Comparison of ENCODE assay signal across 1 cellular context in the genomic region with DNA sequence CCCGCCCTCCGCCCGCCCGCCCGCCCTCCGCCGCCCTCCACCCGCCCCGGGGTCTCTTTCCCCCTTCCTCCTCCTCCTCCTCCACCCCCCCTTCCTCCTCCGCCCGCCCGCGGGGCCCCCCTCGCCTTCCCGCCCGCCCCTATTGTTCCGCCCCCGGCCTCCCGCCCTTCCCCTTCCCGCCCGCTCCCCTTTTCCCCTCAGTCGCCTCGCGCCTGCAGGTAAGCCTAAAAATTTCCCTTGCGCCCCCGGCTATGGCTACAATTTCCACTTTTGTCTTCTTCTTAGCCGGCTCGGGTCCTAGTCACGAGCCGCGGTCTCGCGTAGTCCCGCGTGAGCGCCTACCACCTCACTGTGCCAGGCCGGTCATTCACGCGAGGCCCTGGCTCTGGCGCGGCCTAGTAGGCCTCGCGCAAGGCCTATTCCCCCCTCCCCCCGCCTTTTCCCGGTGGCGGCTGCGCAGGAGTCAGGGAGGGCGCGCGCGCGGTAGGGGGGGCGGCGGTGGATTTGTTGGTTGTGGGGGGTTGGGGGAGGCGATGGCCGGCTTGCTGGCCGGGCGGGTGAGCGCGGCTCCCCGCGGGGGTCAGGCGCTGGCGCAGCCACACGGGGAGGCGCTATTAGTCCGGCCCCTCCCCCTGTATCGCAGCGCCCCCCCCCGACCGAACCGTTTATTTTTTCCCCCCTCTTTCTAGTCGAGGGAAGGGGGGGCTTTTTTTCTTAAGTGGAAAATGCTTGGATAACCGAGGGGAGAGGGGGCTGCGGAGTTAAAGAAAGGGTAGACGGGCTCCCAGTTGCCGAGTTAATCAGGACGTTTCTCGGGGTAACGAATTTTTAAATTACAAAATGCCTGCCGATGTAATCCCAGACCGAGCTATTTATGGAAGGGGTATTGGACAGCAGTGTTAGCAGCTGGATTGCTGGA.
TF ChIP-seq lines count a peak whose summit lies in the region.

No MANE protein-coding gene starts in this region.

TF ChIP-seq in HepG2, 621 proteins besides CTCF, POLR2A, EP300 and RAD21 (continued from another document and continues in another):
- TF ChIP-seq, protein P1, sequence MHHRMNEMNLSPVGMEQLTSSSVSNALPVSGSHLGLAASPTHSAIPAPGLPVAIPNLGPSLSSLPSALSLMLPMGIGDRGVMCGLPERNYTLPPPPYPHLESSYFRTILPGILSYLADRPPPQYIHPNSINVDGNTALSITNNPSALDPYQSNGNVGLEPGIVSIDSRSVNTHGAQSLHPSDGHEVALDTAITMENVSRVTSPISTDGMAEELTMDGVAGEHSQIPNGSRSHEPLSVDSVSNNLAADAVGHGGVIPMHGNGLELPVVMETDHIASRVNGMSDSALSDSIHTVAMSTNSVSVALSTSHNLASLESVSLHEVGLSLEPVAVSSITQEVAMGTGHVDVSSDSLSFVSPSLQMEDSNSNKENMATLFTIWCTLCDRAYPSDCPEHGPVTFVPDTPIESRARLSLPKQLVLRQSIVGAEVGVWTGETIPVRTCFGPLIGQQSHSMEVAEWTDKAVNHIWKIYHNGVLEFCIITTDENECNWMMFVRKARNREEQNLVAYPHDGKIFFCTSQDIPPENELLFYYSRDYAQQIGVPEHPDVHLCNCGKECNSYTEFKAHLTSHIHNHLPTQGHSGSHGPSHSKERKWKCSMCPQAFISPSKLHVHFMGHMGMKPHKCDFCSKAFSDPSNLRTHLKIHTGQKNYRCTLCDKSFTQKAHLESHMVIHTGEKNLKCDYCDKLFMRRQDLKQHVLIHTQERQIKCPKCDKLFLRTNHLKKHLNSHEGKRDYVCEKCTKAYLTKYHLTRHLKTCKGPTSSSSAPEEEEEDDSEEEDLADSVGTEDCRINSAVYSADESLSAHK (CRISPR knock-in tag; IDR thresholded peaks at IDR 0.05; ENCODE audit: borderline replicate concordance), result no peak
- TF ChIP-seq SYNCRIP (IDR thresholded peaks at IDR 0.05; ENCODE audit: insufficient read depth, low read depth, low read length) (no peak), CC2D1A (CRISPR knock-in tag; IDR thresholded peaks at IDR 0.05) (no peak), ZNF282 (IDR thresholded peaks at IDR 0.05; ENCODE audit: partially characterized antibody) (no peak), ARID2 (CRISPR knock-in tag; IDR thresholded peaks at IDR 0.05; ENCODE audit: borderline replicate concordance) (no peak), ZFP1 (CRISPR knock-in tag; IDR thresholded peaks at IDR 0.05) (no peak), ZNF496 (CRISPR knock-in tag; IDR thresholded peaks at IDR 0.05; ENCODE audit: insufficient replicate concordance) (no peak), ZNF274 (CRISPR knock-in tag; IDR thresholded peaks at IDR 0.05) (no peak; the same call in 1 of the 2 replicates), ZNF792 (CRISPR knock-in tag; IDR thresholded peaks at IDR 0.05) (no peak), AKAP8 (CRISPR knock-in tag; IDR thresholded peaks at IDR 0.05) (no peak), TCF12 (IDR thresholded peaks at IDR 0.05) (no peak), TCF12 (CRISPR knock-in tag; IDR thresholded peaks at IDR 0.05) (no peak), PHB2 (IDR thresholded peaks at IDR 0.05; ENCODE audit: partially characterized antibody) (no peak), ATM (IDR thresholded peaks at IDR 0.05; ENCODE audit: borderline replicate concordance) (no peak), KAT8 (CRISPR knock-in tag; IDR thresholded peaks at IDR 0.05) (no peak), ZNF446 (CRISPR knock-in tag; IDR thresholded peaks at IDR 0.05) (0 out of 2 replicates have a peak, but pooled peaks have one; percentile 47), ZNF878 (CRISPR knock-in tag; IDR thresholded peaks at IDR 0.05) (no peak), ZNF564 (CRISPR knock-in tag; IDR thresholded peaks at IDR 0.05) (no peak), NFIB (CRISPR knock-in tag; IDR thresholded peaks at IDR 0.05; ENCODE audit: borderline replicate concordance) (no peak), TBP (CRISPR knock-in tag; IDR thresholded peaks at IDR 0.05) (no peak), TOE1 (CRISPR knock-in tag; IDR thresholded peaks at IDR 0.05) (no peak), MIER3 (CRISPR knock-in tag; IDR thresholded peaks at IDR 0.05; ENCODE audit: borderline replicate concordance) (no peak)
- TF ChIP-seq, protein P2, sequence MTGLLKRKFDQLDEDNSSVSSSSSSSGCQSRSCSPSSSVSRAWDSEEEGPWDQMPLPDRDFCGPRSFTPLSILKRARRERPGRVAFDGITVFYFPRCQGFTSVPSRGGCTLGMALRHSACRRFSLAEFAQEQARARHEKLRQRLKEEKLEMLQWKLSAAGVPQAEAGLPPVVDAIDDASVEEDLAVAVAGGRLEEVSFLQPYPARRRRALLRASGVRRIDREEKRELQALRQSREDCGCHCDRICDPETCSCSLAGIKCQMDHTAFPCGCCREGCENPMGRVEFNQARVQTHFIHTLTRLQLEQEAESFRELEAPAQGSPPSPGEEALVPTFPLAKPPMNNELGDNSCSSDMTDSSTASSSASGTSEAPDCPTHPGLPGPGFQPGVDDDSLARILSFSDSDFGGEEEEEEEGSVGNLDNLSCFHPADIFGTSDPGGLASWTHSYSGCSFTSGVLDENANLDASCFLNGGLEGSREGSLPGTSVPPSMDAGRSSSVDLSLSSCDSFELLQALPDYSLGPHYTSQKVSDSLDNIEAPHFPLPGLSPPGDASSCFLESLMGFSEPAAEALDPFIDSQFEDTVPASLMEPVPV (CRISPR knock-in tag; IDR thresholded peaks at IDR 0.05), result peak; percentile 77; the same call in 1 of the 2 replicates
- TF ChIP-seq, protein P3, sequence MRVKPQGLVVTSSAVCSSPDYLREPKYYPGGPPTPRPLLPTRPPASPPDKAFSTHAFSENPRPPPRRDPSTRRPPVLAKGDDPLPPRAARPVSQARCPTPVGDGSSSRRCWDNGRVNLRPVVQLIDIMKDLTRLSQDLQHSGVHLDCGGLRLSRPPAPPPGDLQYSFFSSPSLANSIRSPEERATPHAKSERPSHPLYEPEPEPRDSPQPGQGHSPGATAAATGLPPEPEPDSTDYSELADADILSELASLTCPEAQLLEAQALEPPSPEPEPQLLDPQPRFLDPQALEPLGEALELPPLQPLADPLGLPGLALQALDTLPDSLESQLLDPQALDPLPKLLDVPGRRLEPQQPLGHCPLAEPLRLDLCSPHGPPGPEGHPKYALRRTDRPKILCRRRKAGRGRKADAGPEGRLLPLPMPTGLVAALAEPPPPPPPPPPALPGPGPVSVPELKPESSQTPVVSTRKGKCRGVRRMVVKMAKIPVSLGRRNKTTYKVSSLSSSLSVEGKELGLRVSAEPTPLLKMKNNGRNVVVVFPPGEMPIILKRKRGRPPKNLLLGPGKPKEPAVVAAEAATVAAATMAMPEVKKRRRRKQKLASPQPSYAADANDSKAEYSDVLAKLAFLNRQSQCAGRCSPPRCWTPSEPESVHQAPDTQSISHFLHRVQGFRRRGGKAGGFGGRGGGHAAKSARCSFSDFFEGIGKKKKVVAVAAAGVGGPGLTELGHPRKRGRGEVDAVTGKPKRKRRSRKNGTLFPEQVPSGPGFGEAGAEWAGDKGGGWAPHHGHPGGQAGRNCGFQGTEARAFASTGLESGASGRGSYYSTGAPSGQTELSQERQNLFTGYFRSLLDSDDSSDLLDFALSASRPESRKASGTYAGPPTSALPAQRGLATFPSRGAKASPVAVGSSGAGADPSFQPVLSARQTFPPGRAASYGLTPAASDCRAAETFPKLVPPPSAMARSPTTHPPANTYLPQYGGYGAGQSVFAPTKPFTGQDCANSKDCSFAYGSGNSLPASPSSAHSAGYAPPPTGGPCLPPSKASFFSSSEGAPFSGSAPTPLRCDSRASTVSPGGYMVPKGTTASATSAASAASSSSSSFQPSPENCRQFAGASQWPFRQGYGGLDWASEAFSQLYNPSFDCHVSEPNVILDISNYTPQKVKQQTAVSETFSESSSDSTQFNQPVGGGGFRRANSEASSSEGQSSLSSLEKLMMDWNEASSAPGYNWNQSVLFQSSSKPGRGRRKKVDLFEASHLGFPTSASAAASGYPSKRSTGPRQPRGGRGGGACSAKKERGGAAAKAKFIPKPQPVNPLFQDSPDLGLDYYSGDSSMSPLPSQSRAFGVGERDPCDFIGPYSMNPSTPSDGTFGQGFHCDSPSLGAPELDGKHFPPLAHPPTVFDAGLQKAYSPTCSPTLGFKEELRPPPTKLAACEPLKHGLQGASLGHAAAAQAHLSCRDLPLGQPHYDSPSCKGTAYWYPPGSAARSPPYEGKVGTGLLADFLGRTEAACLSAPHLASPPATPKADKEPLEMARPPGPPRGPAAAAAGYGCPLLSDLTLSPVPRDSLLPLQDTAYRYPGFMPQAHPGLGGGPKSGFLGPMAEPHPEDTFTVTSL (CRISPR knock-in tag; IDR thresholded peaks at IDR 0.05; ENCODE audit: borderline replicate concordance), result 0 out of 2 replicates have a peak, but pooled peaks have one; percentile 29
- TF ChIP-seq, protein P4, sequence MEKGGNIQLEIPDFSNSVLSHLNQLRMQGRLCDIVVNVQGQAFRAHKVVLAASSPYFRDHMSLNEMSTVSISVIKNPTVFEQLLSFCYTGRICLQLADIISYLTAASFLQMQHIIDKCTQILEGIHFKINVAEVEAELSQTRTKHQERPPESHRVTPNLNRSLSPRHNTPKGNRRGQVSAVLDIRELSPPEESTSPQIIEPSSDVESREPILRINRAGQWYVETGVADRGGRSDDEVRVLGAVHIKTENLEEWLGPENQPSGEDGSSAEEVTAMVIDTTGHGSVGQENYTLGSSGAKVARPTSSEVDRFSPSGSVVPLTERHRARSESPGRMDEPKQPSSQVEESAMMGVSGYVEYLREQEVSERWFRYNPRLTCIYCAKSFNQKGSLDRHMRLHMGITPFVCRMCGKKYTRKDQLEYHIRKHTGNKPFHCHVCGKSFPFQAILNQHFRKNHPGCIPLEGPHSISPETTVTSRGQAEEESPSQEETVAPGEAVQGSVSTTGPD (CRISPR knock-in tag; IDR thresholded peaks at IDR 0.05), result no peak
- TF ChIP-seq, protein P5, sequence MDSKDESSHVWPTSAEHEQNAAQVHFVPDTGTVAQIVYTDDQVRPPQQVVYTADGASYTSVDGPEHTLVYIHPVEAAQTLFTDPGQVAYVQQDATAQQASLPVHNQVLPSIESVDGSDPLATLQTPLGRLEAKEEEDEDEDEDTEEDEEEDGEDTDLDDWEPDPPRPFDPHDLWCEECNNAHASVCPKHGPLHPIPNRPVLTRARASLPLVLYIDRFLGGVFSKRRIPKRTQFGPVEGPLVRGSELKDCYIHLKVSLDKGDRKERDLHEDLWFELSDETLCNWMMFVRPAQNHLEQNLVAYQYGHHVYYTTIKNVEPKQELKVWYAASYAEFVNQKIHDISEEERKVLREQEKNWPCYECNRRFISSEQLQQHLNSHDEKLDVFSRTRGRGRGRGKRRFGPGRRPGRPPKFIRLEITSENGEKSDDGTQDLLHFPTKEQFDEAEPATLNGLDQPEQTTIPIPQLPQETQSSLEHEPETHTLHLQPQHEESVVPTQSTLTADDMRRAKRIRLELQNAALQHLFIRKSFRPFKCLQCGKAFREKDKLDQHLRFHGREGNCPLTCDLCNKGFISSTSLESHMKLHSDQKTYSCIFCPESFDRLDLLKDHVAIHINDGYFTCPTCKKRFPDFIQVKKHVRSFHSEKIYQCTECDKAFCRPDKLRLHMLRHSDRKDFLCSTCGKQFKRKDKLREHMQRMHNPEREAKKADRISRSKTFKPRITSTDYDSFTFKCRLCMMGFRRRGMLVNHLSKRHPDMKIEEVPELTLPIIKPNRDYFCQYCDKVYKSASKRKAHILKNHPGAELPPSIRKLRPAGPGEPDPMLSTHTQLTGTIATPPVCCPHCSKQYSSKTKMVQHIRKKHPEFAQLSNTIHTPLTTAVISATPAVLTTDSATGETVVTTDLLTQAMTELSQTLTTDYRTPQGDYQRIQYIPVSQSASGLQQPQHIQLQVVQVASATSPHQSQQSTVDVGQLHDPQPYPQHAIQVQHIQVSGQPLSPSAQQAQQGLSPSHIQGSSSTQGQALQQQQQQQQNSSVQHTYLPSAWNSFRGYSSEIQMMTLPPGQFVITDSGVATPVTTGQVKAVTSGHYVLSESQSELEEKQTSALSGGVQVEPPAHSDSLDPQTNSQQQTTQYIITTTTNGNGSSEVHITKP (CRISPR knock-in tag; IDR thresholded peaks at IDR 0.05; ENCODE audit: low read depth), result no peak
- TF ChIP-seq, protein P6, sequence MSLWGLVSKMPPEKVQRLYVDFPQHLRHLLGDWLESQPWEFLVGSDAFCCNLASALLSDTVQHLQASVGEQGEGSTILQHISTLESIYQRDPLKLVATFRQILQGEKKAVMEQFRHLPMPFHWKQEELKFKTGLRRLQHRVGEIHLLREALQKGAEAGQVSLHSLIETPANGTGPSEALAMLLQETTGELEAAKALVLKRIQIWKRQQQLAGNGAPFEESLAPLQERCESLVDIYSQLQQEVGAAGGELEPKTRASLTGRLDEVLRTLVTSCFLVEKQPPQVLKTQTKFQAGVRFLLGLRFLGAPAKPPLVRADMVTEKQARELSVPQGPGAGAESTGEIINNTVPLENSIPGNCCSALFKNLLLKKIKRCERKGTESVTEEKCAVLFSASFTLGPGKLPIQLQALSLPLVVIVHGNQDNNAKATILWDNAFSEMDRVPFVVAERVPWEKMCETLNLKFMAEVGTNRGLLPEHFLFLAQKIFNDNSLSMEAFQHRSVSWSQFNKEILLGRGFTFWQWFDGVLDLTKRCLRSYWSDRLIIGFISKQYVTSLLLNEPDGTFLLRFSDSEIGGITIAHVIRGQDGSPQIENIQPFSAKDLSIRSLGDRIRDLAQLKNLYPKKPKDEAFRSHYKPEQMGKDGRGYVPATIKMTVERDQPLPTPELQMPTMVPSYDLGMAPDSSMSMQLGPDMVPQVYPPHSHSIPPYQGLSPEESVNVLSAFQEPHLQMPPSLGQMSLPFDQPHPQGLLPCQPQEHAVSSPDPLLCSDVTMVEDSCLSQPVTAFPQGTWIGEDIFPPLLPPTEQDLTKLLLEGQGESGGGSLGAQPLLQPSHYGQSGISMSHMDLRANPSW (CRISPR knock-in tag; IDR thresholded peaks at IDR 0.05; ENCODE audit: borderline replicate concordance), result no peak
- TF ChIP-seq, protein P7, sequence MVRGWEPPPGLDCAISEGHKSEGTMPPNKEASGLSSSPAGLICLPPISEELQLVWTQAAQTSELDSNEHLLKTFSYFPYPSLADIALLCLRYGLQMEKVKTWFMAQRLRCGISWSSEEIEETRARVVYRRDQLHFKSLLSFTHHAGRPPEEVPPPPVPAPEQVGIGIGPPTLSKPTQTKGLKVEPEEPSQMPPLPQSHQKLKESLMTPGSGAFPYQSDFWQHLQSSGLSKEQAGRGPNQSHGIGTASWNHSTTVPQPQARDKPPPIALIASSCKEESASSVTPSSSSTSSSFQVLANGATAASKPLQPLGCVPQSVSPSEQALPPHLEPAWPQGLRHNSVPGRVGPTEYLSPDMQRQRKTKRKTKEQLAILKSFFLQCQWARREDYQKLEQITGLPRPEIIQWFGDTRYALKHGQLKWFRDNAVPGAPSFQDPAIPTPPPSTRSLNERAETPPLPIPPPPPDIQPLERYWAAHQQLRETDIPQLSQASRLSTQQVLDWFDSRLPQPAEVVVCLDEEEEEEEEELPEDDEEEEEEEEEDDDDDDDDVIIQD (CRISPR knock-in tag; IDR thresholded peaks at IDR 0.05; ENCODE audit: low read depth), result 0 out of 2 replicates have a peak, but pooled peaks have one; percentile 10
- TF ChIP-seq, protein P8, sequence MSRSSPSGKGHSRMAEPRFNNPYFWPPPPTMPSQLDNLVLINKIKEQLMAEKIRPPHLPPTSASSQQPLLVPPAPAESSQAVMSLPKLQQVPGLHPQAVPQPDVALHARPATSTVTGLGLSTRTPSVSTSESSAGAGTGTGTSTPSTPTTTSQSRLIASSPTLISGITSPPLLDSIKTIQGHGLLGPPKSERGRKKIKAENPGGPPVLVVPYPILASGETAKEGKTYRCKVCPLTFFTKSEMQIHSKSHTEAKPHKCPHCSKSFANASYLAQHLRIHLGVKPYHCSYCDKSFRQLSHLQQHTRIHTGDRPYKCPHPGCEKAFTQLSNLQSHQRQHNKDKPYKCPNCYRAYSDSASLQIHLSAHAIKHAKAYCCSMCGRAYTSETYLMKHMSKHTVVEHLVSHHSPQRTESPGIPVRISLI (CRISPR knock-in tag; IDR thresholded peaks at IDR 0.05; ENCODE audit: borderline replicate concordance), result no peak
